Comparison of ENCODE assay signal across 9 cellular contexts in the genomic region with DNA sequence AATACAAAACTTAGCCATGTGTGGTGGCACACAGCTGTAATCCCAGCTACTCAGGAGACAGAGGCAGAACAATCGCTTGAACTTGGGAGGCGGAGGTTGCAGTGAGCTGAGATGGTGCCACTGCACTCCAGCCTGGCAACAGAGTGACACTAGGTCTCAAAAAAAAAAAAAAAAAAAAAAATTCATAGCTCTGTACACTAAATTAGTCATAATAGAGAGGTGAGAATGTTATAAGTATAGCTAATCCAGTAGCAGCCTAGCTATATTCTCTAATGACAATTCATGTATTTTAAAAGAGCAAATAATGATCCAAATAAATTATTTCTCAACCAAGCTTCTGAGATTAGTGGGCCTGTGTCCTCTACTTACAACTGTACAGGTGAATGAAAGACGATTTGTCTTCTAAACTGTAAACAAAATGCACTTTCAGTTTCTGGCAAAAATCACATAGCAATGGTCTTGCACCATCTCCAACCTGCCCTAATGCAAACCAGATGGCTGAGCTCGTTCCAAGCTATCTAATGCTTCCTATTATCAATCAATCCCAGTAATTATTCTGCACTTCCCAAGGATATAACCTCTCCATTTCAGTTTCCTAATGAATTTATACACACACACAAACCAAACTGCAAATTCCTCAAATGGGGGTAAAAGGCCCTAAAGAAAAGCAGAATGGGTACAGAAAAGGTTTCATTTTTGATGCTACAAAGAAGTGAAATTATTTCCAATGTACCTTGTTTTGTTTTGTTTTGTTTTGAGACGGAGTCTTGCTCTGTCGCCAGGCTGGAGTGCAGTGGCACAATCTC. TPM values are rescaled to one million over a fixed set of nuclear protein-coding genes. Genes with fewer than 3 reads are reported as not detected.
DNase-seq lines count a peak whose midpoint lies in the region; TF ChIP-seq lines count a peak whose summit lies in the region.
"Had no signal": no experiment of that assay in that cellular context is flagged by ENCODE, and none has a peak within 500 bp of the region (broad histone marks: within the 10 kb centered on the region; RNA-seq: fewer than 3 reads in every experiment).

No MANE protein-coding gene starts in this region.

- peaks cover 44% of the 10 kb centered on the region for H3K4me1 Mint-ChIP-seq in activated T-cell treated with anti-CD3 and anti-CD28 coated beads, Interleukin-2, amount 50 U/mL, for 24 hours (ENCODE audit: low read depth)

- H3K4me3 ChIP-seq in choroid plexus epithelial cell (ENCODE audit: low read depth, low read length), result no peak overlapping the region
- H3K4me3 ChIP-seq in skeletal muscle cell (ENCODE audit: low read depth, low read length), result no peak overlapping the region
- H3K4me3 ChIP-seq: ascending aorta had no signal

- no peaks in the 10 kb centered on the region for H3K27me3 Mint-ChIP-seq in activated T-cell treated with anti-CD3 and anti-CD28 coated beads, Interleukin-2, amount 50 U/mL, for 24 hours

- H3K9me3 Mint-ChIP-seq in activated T-cell treated with anti-CD3 and anti-CD28 coated beads, Interleukin-2, amount 50 U/mL, for 24 hours, result no peaks in the 10 kb centered on the region

- no peak overlapping the region for H3K4me3 Mint-ChIP-seq in activated T-cell treated with anti-CD3 and anti-CD28 coated beads, Interleukin-2, amount 50 U/mL, for 24 hours

- H3K27ac Mint-ChIP-seq in activated T-cell treated with anti-CD3 and anti-CD28 coated beads, Interleukin-2, amount 50 U/mL, for 24 hours, result peak overlapping the region; percentile 64

- peaks cover 32% of the 10 kb centered on the region for H3K36me3 Mint-ChIP-seq in activated T-cell treated with anti-CD3 and anti-CD28 coated beads, Interleukin-2, amount 50 U/mL, for 24 hours (ENCODE audit: low read depth)

- no peak for DNase-seq in activated T-cell treated with anti-CD3 and anti-CD28 coated beads, Interleukin-2, amount 50 U/mL, for 24 hours
- no peak for DNase-seq in activated T-cell treated with anti-CD3 and anti-CD28 coated beads, Interleukin-2, amount 50 U/mL, for 48 hours
- DNase-seq in M059J (ENCODE audit: low read depth), result peak; percentile 30
- DNase-seq in choroid plexus epithelial cell (ENCODE audit: low read depth), result peak; percentile 72
- DNase-seq in skeletal muscle cell (ENCODE audit: low read depth), result peak; percentile 23
- DNase-seq in SIG-M5 treated with dmso at 0.1 percent for 504 hours (lab: John Stamatoyannopoulos, UW; ENCODE audit: unreplicated experiment), result no peak
- no peak for DNase-seq in amygdala (lab: John Stamatoyannopoulos, UW)
- no peak for DNase-seq in midbrain (lab: John Stamatoyannopoulos, UW)

- TF ChIP-seq CTCF in choroid plexus epithelial cell (conservative IDR thresholded peaks at IDR 0.05; ENCODE audit: low read depth, low read length), result no peak

RNA-seq across cellular contexts. Expression of gene GATAD2B, which starts 56.5 kb away (rescaled TPM):
- total RNA-seq in M059J (2014; rRNA removed; shearing (Covaris generic)), result 8.7 and 11.0 TPM in 2 replicates

Comparison
In these comparisons a context has a peak if more than half of its experiments do, and no peak if none do; other contexts are left out.
1. DNase-seq: peak in M059J (single experiment), choroid plexus epithelial cell (single experiment) and skeletal muscle cell (single experiment); none in activated T-cell treated with anti-CD3 and anti-CD28 coated beads, Interleukin-2, amount 50 U/mL, for 24 hours (single experiment), activated T-cell treated with anti-CD3 and anti-CD28 coated beads, Interleukin-2, amount 50 U/mL, for 48 hours (0 of 2), SIG-M5 treated with dmso at 0.1 percent for 504 hours (single experiment), amygdala (0 of 56) and midbrain (single experiment).